Comparison of ENCODE assay signal across 12 cellular contexts in genomic region chr1:24965571-24965930, GRCh38. TPM values are rescaled to one million over a fixed set of nuclear protein-coding genes. Genes with fewer than 3 reads are reported as not detected.
DNase-seq lines count a peak whose midpoint lies in the region; ATAC-seq and TF ChIP-seq lines count a peak whose summit lies in the region.
"Had no signal": no experiment of that assay in that cellular context is flagged by ENCODE, and none has a peak within 500 bp of the region (broad histone marks: within the 10 kb centered on the region; RNA-seq: fewer than 3 reads in every experiment).

No MANE protein-coding gene starts in this region.

- H4K20me1 ChIP-seq in OCI-LY1 (ENCODE audit: insufficient read depth, low read length): no peaks in the 10 kb centered on the region

- CTCF ChIA-PET in activated naive CD4-positive, alpha-beta T cell treated with anti-CD3 and anti-CD28 coated beads, Interleukin-2, amount 10 ng/mL, durations not matched to agents 7 days and 5 days (lab: Charles Lee): interaction anchor here (0.8 to 9.2 kb wide), 15 partner anchors 10 to 135 kb away, joined by 3 to 190 read pairs (median 11); no protein-coding TSS in a partner anchor

- no peaks in the 10 kb centered on the region for H3K9me2 ChIP-seq in OCI-LY1 (ENCODE audit: low read depth, low read length)

- TF ChIP-seq CTCF in OCI-LY1 (IDR thresholded peaks at IDR 0.05; ENCODE audit: low read length) (no peak), colonic mucosa (IDR thresholded peaks at IDR 0.05) (no peak), upper lobe of right lung (IDR thresholded peaks at IDR 0.05) (no peak)

- H3K4me3 ChIP-seq in OCI-LY1 (ENCODE audit: low read depth, low read length, poor library complexity, severe bottlenecking): no peak overlapping the region
- no peak overlapping the region for H3K4me3 ChIP-seq in colonic mucosa
- H3K4me3 ChIP-seq in upper lobe of right lung: no peak overlapping the region

- H3K27ac ChIP-seq in OCI-LY1 (ENCODE audit: low read depth, low read length, poor library complexity, severe bottlenecking) (no peak overlapping the region), colonic mucosa (peak overlapping the region; percentile 15), upper lobe of right lung (peak overlapping the region; percentile 24)

- ATAC-seq in upper lobe of right lung (no peak), GM21447 (IDR thresholded peaks at IDR 0.05; ENCODE audit: unreplicated experiment) (no peak), HG03095 (IDR thresholded peaks at IDR 0.05; ENCODE audit: unreplicated experiment) (no peak)

- H3F3A ChIP-seq in OCI-LY1 (ENCODE audit: insufficient read depth, low read length): no peaks in the 10 kb centered on the region

- no peaks in the 10 kb centered on the region for H3K27me3 Mint-ChIP-seq in activated naive CD4-positive, alpha-beta T cell treated with anti-CD3 and anti-CD28 coated beads, Interleukin-2, amount 10 ng/mL, durations not matched to agents 7 days and 5 days

- H3K36me3 ChIP-seq in OCI-LY1 (ENCODE audit: insufficient read depth, low read length) (no peaks in the 10 kb centered on the region), colonic mucosa (no peaks in the 10 kb centered on the region), upper lobe of right lung (no peaks in the 10 kb centered on the region)

- peak overlapping the region; percentile 96 for H3K4me3 Mint-ChIP-seq in activated naive CD4-positive, alpha-beta T cell treated with anti-CD3 and anti-CD28 coated beads, Interleukin-2, amount 10 ng/mL, durations not matched to agents 7 days and 5 days

- H3K4me1 ChIP-seq in OCI-LY1 (ENCODE audit: insufficient read depth, low read length, severe bottlenecking) (peaks cover 12% of the 10 kb centered on the region), colonic mucosa (no peaks in the 10 kb centered on the region), upper lobe of right lung (no peaks in the 10 kb centered on the region)

- H2AFZ ChIP-seq in OCI-LY1 (ENCODE audit: low read length): no peak overlapping the region

- H3K36me3 Mint-ChIP-seq in activated naive CD4-positive, alpha-beta T cell treated with anti-CD3 and anti-CD28 coated beads, Interleukin-2, amount 10 ng/mL, durations not matched to agents 7 days and 5 days: peaks cover 36% of the 10 kb centered on the region

- H3K9ac ChIP-seq in OCI-LY1 (ENCODE audit: low read length): no peak overlapping the region
- peak overlapping the region in 1 of 2 donors; percentile 41 for H3K9ac ChIP-seq in colonic mucosa (ENCODE audit: low read depth in 2 of 2, low read length in 2 of 2)

- H3K27me3 ChIP-seq in OCI-LY1 (ENCODE audit: insufficient read depth, low read length) (peaks cover 2% of the 10 kb centered on the region), colonic mucosa (no peaks in the 10 kb centered on the region), upper lobe of right lung (peaks cover 6% of the 10 kb centered on the region)

- no peaks in the 10 kb centered on the region for H3K79me2 ChIP-seq in OCI-LY1 (ENCODE audit: insufficient read depth, low read length)

- no peak for DNase-seq in activated naive CD4-positive, alpha-beta T cell treated with anti-CD3 and anti-CD28 coated beads, Interleukin-2, amount 10 ng/mL, durations not matched to agents 7 days and 5 days
- no peak for DNase-seq in activated naive CD4-positive, alpha-beta T cell treated with Interleukin-2 at 50 U/mL for 16 hours
- DNase-seq in colonic mucosa (no peak), upper lobe of right lung (no peak), 8988T (no peak)
- DNase-seq: cerebellar nuclear complex, NCI-H1092 treated with DMSO at 0.1 percent for 48 hours, NCI-H446 had no signal

- intact Hi-C loops in colonic mucosa (cut with DNase I) (no loop called here), upper lobe of right lung (cut with DNase I) (no loop called here)

- H3K4me1 Mint-ChIP-seq in activated naive CD4-positive, alpha-beta T cell treated with anti-CD3 and anti-CD28 coated beads, Interleukin-2, amount 10 ng/mL, durations not matched to agents 7 days and 5 days: peaks cover 84% of the 10 kb centered on the region

- peak overlapping the region; percentile 91 for H3K27ac Mint-ChIP-seq in activated naive CD4-positive, alpha-beta T cell treated with anti-CD3 and anti-CD28 coated beads, Interleukin-2, amount 10 ng/mL, durations not matched to agents 7 days and 5 days

- H3K9me3 ChIP-seq in OCI-LY1 (ENCODE audit: low read length) (no peaks in the 10 kb centered on the region), colonic mucosa (no peaks in the 10 kb centered on the region), upper lobe of right lung (no peaks in the 10 kb centered on the region)

- H3K9me3 Mint-ChIP-seq in activated naive CD4-positive, alpha-beta T cell treated with anti-CD3 and anti-CD28 coated beads, Interleukin-2, amount 10 ng/mL, durations not matched to agents 7 days and 5 days: no peaks in the 10 kb centered on the region

- 0 out of 2 replicates have a peak overlapping the region, but pooled peaks have one; percentile 28 for H3K4me2 ChIP-seq in OCI-LY1 (ENCODE audit: low read length)

RNA-seq across cellular contexts. Expression of gene RUNX3, which starts 35.5 kb away (rescaled TPM):
- total RNA-seq in colonic mucosa (1 to 10 TPM; 1.6 to 3.2 TPM), upper lobe of right lung (13.1 TPM)
- total RNA-seq: lung microvascular endothelial cell had no signal
